Comparison of ENCODE assay signal across 8 cellular contexts in genomic region chr19:34253711-34254551, GRCh38. TPM values are rescaled to one million over a fixed set of nuclear protein-coding genes. Genes with fewer than 3 reads are reported as not detected.
A peak's percentile ranks its signal among the peaks of the same experiment; 100 is the strongest.
DNase-seq lines count a peak whose midpoint lies in the region; ATAC-seq and TF ChIP-seq lines count a peak whose summit lies in the region.

No MANE protein-coding gene starts in this region.

- H3K36me3 ChIP-seq in parathyroid adenoma (ENCODE audit: control insufficient read depth, insufficient read depth, low read length), result no peaks in the 10 kb centered on the region

- H3K4me3 ChIP-seq in GM12865 (ENCODE audit: low read depth, low read length) (peak overlapping the region; percentile 97), parathyroid adenoma (ENCODE audit: low read depth, low read length) (peak overlapping the region; percentile 96)

- DNase-seq in A172 (ENCODE audit: low spot score), result peak; percentile 46
- DNase-seq in GM12865 (ENCODE audit: low read depth), result peak; percentile 39
- peak; percentile 54 to 97 for DNase-seq in NCI-H526 (lab: John Stamatoyannopoulos, UW)
- peak; percentile 94 for DNase-seq in cardiac septum (ENCODE audit: low spot score)
- DNase-seq in SHP77 (lab: John Stamatoyannopoulos, UW), result no peak

- peak overlapping the region; percentile 89 for H3K4me3 Mint-ChIP-seq in activated naive CD4-positive, alpha-beta T cell treated with anti-CD3 and anti-CD28 coated beads, Interleukin-2, amount 50 U/mL, for 24 hours

- peaks cover 18% of the 10 kb centered on the region for H3K79me2 ChIP-seq in parathyroid adenoma

- TF ChIP-seq CTCF in GM12865 (IDR thresholded peaks at IDR 0.05; ENCODE audit: insufficient read depth, low read depth, low read length, missing control alignments), result no peak
- no peak for TF ChIP-seq CTCF in parathyroid adenoma (IDR thresholded peaks at IDR 0.05)

- peak overlapping the region; percentile 100 for H3K4me2 ChIP-seq in parathyroid adenoma (ENCODE audit: low read length)

- intact Hi-C loops in cardiac septum (cut with DNase I), result no loop called here

- no peaks in the 10 kb centered on the region for H3K36me3 Mint-ChIP-seq in activated naive CD4-positive, alpha-beta T cell treated with anti-CD3 and anti-CD28 coated beads, Interleukin-2, amount 50 U/mL, for 24 hours

- no peaks in the 10 kb centered on the region for H3K9me3 ChIP-seq in parathyroid adenoma (ENCODE audit: control insufficient read depth, low read length)

- peak overlapping the region; percentile 90 for H3K9ac ChIP-seq in parathyroid adenoma

- peak overlapping the region; percentile 84 for H3K27ac ChIP-seq in parathyroid adenoma

- H2AFZ ChIP-seq in parathyroid adenoma, result peak overlapping the region; percentile 96

- H3K27me3 ChIP-seq in parathyroid adenoma (ENCODE audit: control insufficient read depth, insufficient read depth, low read length), result no peaks in the 10 kb centered on the region

- no peaks in the 10 kb centered on the region for H3K9me3 Mint-ChIP-seq in activated naive CD4-positive, alpha-beta T cell treated with anti-CD3 and anti-CD28 coated beads, Interleukin-2, amount 50 U/mL, for 24 hours

- H3K4me1 ChIP-seq in parathyroid adenoma, result peaks cover 4% of the 10 kb centered on the region

- H3K27ac Mint-ChIP-seq in activated naive CD4-positive, alpha-beta T cell treated with anti-CD3 and anti-CD28 coated beads, Interleukin-2, amount 50 U/mL, for 24 hours, result peak overlapping the region; percentile 97

- H3K27me3 Mint-ChIP-seq in activated naive CD4-positive, alpha-beta T cell treated with anti-CD3 and anti-CD28 coated beads, Interleukin-2, amount 50 U/mL, for 24 hours, result no peaks in the 10 kb centered on the region

- H3K4me1 Mint-ChIP-seq in activated naive CD4-positive, alpha-beta T cell treated with anti-CD3 and anti-CD28 coated beads, Interleukin-2, amount 50 U/mL, for 24 hours, result peaks cover 33% of the 10 kb centered on the region

- ATAC-seq in HG02870 (IDR thresholded peaks at IDR 0.05; ENCODE audit: unreplicated experiment), result peak; percentile 22

RNA-seq across cellular contexts. Expression of gene GARRE1, which starts 0.4 kb away (rescaled TPM):
- 9.2 and 10.7 TPM in 2 replicates for total RNA-seq in A172 (2014; rRNA removed; shearing (Covaris generic))
- total RNA-seq in cardiac septum, result 26.7 TPM

Comparison
In these comparisons a context has a peak if more than half of its experiments do, and no peak if none do; other contexts are left out.
1. DNase-seq: peak in A172 (single experiment), GM12865 (single experiment), NCI-H526 (2 of 2) and cardiac septum (single experiment); none in SHP77 (0 of 2).